Comparison of ENCODE assay signal across 36 cellular contexts in the genomic region with DNA sequence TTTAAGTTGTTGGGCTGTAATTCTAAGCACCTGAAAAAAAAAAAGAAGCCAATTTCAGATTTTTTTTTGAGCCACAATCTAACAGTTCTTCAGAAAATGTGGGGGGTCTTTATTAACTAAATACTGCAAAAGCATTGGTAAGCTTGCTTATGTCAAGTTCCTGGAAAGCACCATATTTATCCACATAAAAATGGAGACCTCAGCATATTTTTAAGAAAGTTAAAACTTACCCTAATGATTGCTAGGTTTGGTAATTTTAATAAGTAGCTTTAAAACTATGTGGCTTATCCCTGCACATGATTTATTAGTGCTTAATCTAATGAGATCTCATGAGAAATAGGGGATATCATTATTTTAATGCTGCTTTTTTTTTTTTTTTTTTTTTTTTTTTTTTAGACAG.
DNase-seq lines count a peak whose midpoint lies in the region; ATAC-seq, FAIRE-seq and TF ChIP-seq lines count a peak whose summit lies in the region.
"Had no signal": no experiment of that assay in that cellular context is flagged by ENCODE, and none has a peak within 500 bp of the region (broad histone marks: within the 10 kb centered on the region; RNA-seq: fewer than 3 reads in every experiment).

No MANE protein-coding gene starts in this region.

- no peaks in the 10 kb centered on the region for H3K27me3 Mint-ChIP-seq in stimulated activated memory B cell treated with anti-CD40 and anti-IgM and Interleukin-4, amounts not matched to agents 10 μg/mL and 1 μg/mL and 100 μg/mL, for 72 hours
- H3K27me3 Mint-ChIP-seq: CD4-positive, alpha-beta T cell had no signal

- no peaks in the 10 kb centered on the region for H3K9me1 ChIP-seq in IMR-90 (ENCODE audit: insufficient read depth, low read length)
- H3K9me1 ChIP-seq in K562 (ENCODE audit: control insufficient read depth, insufficient read depth, low read length), result no peaks in the 10 kb centered on the region

- H3K14ac ChIP-seq in IMR-90 (replicated peaks; ENCODE audit: low read depth, low read length), result no peak overlapping the region

- H3K56ac ChIP-seq in IMR-90 (ENCODE audit: extremely low read depth, insufficient read depth, low read length), result no peak overlapping the region

- H3K4me1 Mint-ChIP-seq in stimulated activated memory B cell treated with anti-CD40 and anti-IgM and Interleukin-4, amounts not matched to agents 10 μg/mL and 1 μg/mL and 100 μg/mL, for 72 hours, result peaks cover 8% of the 10 kb centered on the region

- no peak overlapping the region for H3K9ac ChIP-seq in HepG2 (ENCODE audit: insufficient read depth, low read depth, low read length)
- H3K9ac ChIP-seq in IMR-90 (ENCODE audit: low read depth, low read length), result no peak overlapping the region
- H3K9ac ChIP-seq in K562 (ENCODE audit: insufficient read depth in 1 of 2, low read depth in 2 of 2, low read length in 2 of 2), result no peak overlapping the region
- H3K9ac ChIP-seq: BLaER1; BLaER1 treated with 17β-estradiol and CSF1 and Interleukin-3, amounts not matched to agents 10 nM and 100 nM had no signal

- H3K27me3 ChIP-seq in HepG2 (ENCODE audit: control insufficient read depth in 1 of 2, insufficient read depth in 2 of 2, low read length in 2 of 2) (0 out of 5 replicates have a peak, but pooled peaks cover 0 to 3% of the 10 kb centered on the region in 2 experiments), right lobe of liver (no peaks in the 10 kb centered on the region), IMR-90 (ENCODE audit: control insufficient read depth, insufficient read depth, low read length) (no peaks in the 10 kb centered on the region), K562 (ENCODE audit: control insufficient read depth in 2 of 2, insufficient read depth in 2 of 2, low read length in 2 of 2) (peaks cover 4 to 6% of the 10 kb centered on the region in 2 experiments; a peak in 1 of 5 replicates), left ventricle myocardium inferior (ENCODE audit: low read depth) (no peaks in the 10 kb centered on the region)
- H3K27me3 ChIP-seq: BE2C; BLaER1; BLaER1 treated with 17β-estradiol and CSF1 and Interleukin-3, amounts not matched to agents 10 nM and 100 nM had no signal

- H2AFZ ChIP-seq in HepG2 (ENCODE audit: low read length), result no peak overlapping the region
- H2AFZ ChIP-seq in IMR-90 (replicated peaks; ENCODE audit: low read length, poor library complexity), result no peak overlapping the region
- no peak overlapping the region for H2AFZ ChIP-seq in K562 (ENCODE audit: low read depth, low read length)

- no peak for TF ChIP-seq POLR2A in HepG2 (IDR thresholded peaks at IDR 0.05; ENCODE audit: insufficient read depth in 1 of 2, low read depth in 2 of 2, low read length in 2 of 2)
- TF ChIP-seq POLR2A in right lobe of liver (IDR thresholded peaks at IDR 0.05), result no peak
- no peak for TF ChIP-seq POLR2A in A549 (IDR thresholded peaks at IDR 0.05; ENCODE audit: low read length)
- TF ChIP-seq POLR2A in IMR-90 (IDR thresholded peaks at IDR 0.05; ENCODE audit: low read depth, low read length), result no peak
- no peak for TF ChIP-seq POLR2A in K562 (conservative IDR thresholded peaks at IDR 0.05)

- no peaks in the 10 kb centered on the region for H3K36me3 Mint-ChIP-seq in stimulated activated memory B cell treated with anti-CD40 and anti-IgM and Interleukin-4, amounts not matched to agents 10 μg/mL and 1 μg/mL and 100 μg/mL, for 72 hours
- H3K36me3 Mint-ChIP-seq: CD14-positive monocyte; CD4-positive, alpha-beta memory T cell; CD4-positive, CD25-positive, alpha-beta regulatory T cell; CD8-positive, alpha-beta memory T cell; CD8-positive, alpha-beta T cell had no signal

- no peak overlapping the region for H4K8ac ChIP-seq in IMR-90 (ENCODE audit: low read depth in 2 of 2, low read length in 2 of 2)

- H3K79me1 ChIP-seq in IMR-90 (ENCODE audit: low read depth in 1 of 2, low read length in 2 of 2), result no peaks in the 10 kb centered on the region

- CTCF ChIA-PET in HepG2 (lab: Yijun Ruan, JAX; ENCODE audit: low intra/inter-chr PET ratio, low total read pairs) (no interaction called here), A549 (lab: Yijun Ruan, JAX) (interaction anchor here (2.2 kb wide), 1 partner anchor 16 kb away, joined by 6 read pairs; no protein-coding TSS in a partner anchor), IMR-90 (lab: Yijun Ruan, JAX) (interaction anchor here (2.4 kb wide), 1 partner anchor 42 kb away, joined by 8 read pairs; no protein-coding TSS in a partner anchor), K562 (lab: Yijun Ruan, JAX; ENCODE audit: low intra/inter-chr PET ratio) (no interaction called here)

- no peak overlapping the region for H3K4ac ChIP-seq in IMR-90 (ENCODE audit: low read depth, low read length)

- no peak overlapping the region for H2AK9ac ChIP-seq in IMR-90 (replicated peaks; ENCODE audit: low read depth, low read length, poor library complexity)

- DNase-seq in HepG2 (ENCODE audit: low spot score) (no peak), right lobe of liver (no peak), A549 (ENCODE audit: low read depth in 1 of 2, low spot score in 1 of 2) (no peak), IMR-90 (no peak), K562 (ENCODE audit: extremely low read depth in 1 of 4, low spot score in 3 of 4) (no peak), left ventricle myocardium inferior (no peak)
- DNase-seq in stimulated activated CD4-positive, alpha-beta T cell treated with anti-CD3 and anti-CD28 coated beads, Interleukin-15, amount 100 ng/mL, for 24 hours, result no peak
- DNase-seq: 8988T; ACHN; AML-193; BE2C; C1 segment of cervical spinal cord; Caco-2; Calu3; CD4-positive, alpha-beta memory T cell; CD4-positive, alpha-beta T cell; CD4-positive, CD25-positive, alpha-beta regulatory T cell; CD8-positive, alpha-beta memory T cell; CD8-positive, alpha-beta T cell; COR-L47; DMS 273 treated with DMSO at 0.1 percent for 48 hours; DMS153; DMS53; DMS79; DMS79 treated with DMSO at 0.1 percent for 48 hours; DND-41; EL had no signal

- H3K9me3 ChIP-seq in HepG2 (ENCODE audit: low read length) (no peaks in the 10 kb centered on the region), right lobe of liver (no peaks in the 10 kb centered on the region), A549 (no peaks in the 10 kb centered on the region), IMR-90 (ENCODE audit: control insufficient read depth, insufficient read depth, low read length) (no peaks in the 10 kb centered on the region), K562 (replicated peaks; ENCODE audit: control insufficient read depth, insufficient read depth, low read depth, low read length) (no peaks in the 10 kb centered on the region), left ventricle myocardium inferior (replicated peaks) (no peaks in the 10 kb centered on the region)
- H3K9me3 ChIP-seq: BE2C, Caco-2 had no signal

- H3K27ac Mint-ChIP-seq in stimulated activated memory B cell treated with anti-CD40 and anti-IgM and Interleukin-4, amounts not matched to agents 10 μg/mL and 1 μg/mL and 100 μg/mL, for 72 hours, result no peak overlapping the region
- H3K27ac Mint-ChIP-seq: B cell; CD14-positive monocyte; CD4-positive, alpha-beta memory T cell; CD4-positive, alpha-beta T cell; CD4-positive, CD25-positive, alpha-beta regulatory T cell; CD8-positive, alpha-beta T cell had no signal

- no peak overlapping the region for H2BK120ac ChIP-seq in IMR-90 (ENCODE audit: low read depth, low read length)

- TF ChIP-seq RAD21 in HepG2 (CRISPR knock-in tag; IDR thresholded peaks at IDR 0.05) (no peak), A549 (conservative IDR thresholded peaks at IDR 0.05 in 1 of 2, IDR thresholded peaks at IDR 0.05 in 1 of 2) (no peak), IMR-90 (IDR thresholded peaks at IDR 0.05; ENCODE audit: low read length) (no peak), K562 (CRISPR knock-in tag; conservative IDR thresholded peaks at IDR 0.05 in 1 of 2, IDR thresholded peaks at IDR 0.05 in 1 of 2) (no peak)

- TF ChIP-seq EP300 in HepG2 (IDR thresholded peaks at IDR 0.05; ENCODE audit: low read depth in 2 of 2, low read length in 2 of 2) (no peak), HepG2 (CRISPR knock-in tag; IDR thresholded peaks at IDR 0.05; ENCODE audit: borderline replicate concordance) (no peak), A549 (IDR thresholded peaks at IDR 0.05) (no peak), K562 (IDR thresholded peaks at IDR 0.05; ENCODE audit: low read length) (no peak)

- H2BK20ac ChIP-seq in IMR-90 (ENCODE audit: low read depth, low read length), result no peak overlapping the region

- no peak overlapping the region for H4K5ac ChIP-seq in IMR-90 (ENCODE audit: low read depth, low read length)

- no peak overlapping the region for H3K4me3 Mint-ChIP-seq in stimulated activated memory B cell treated with anti-CD40 and anti-IgM and Interleukin-4, amounts not matched to agents 10 μg/mL and 1 μg/mL and 100 μg/mL, for 72 hours
- H3K4me3 Mint-ChIP-seq: B cell; CD14-positive monocyte; CD4-positive, alpha-beta memory T cell; CD4-positive, alpha-beta T cell; CD4-positive, CD25-positive, alpha-beta regulatory T cell; CD8-positive, alpha-beta memory T cell; CD8-positive, alpha-beta T cell had no signal

- ATAC-seq in HepG2 (no peak), right lobe of liver (no peak), A549 (no peak), IMR-90 (ENCODE audit: low read depth) (no peak), K562 (no peak)
- ATAC-seq in stimulated activated memory B cell treated with anti-CD40 and anti-IgM and Interleukin-4, amounts not matched to agents 10 μg/mL and 1 μg/mL and 100 μg/mL, for 72 hours, result no peak
- ATAC-seq: CD8-positive, alpha-beta T cell had no signal

- H2BK5ac ChIP-seq in IMR-90 (ENCODE audit: low read depth, low read length, poor library complexity, severe bottlenecking), result no peak overlapping the region

- POLR2A ChIA-PET in HepG2 (lab: Yijun Ruan, JAX) (no interaction called here), A549 (lab: Yijun Ruan, JAX) (no interaction called here), IMR-90 (lab: Charles Lee; ENCODE audit: unreplicated experiment) (no interaction called here), K562 (lab: Yijun Ruan, JAX) (no interaction called here)

- H3K9me3 Mint-ChIP-seq in stimulated activated memory B cell treated with anti-CD40 and anti-IgM and Interleukin-4, amounts not matched to agents 10 μg/mL and 1 μg/mL and 100 μg/mL, for 72 hours, result no peaks in the 10 kb centered on the region
- H3K9me3 Mint-ChIP-seq: CD4-positive, alpha-beta memory T cell; CD4-positive, alpha-beta T cell; CD4-positive, CD25-positive, alpha-beta regulatory T cell; CD8-positive, alpha-beta memory T cell; CD8-positive, alpha-beta T cell had no signal

- BruUV-seq in HepG2 (replicated peaks; lab: Mats Ljungman, UMichigan) (no TSS peak), IMR-90 (replicated peaks; lab: Mats Ljungman, UMichigan) (no TSS peak), K562 (replicated peaks; lab: Mats Ljungman, UMichigan) (no TSS peak)

- no peak for TF ChIP-seq CTCF in HepG2 (CRISPR knock-in tag; IDR thresholded peaks at IDR 0.05)
- no peak for TF ChIP-seq CTCF in right lobe of liver (IDR thresholded peaks at IDR 0.05)
- no peak for TF ChIP-seq CTCF in A549 (IDR thresholded peaks at IDR 0.05)
- TF ChIP-seq CTCF in IMR-90 (conservative IDR thresholded peaks at IDR 0.05; ENCODE audit: low read depth, low read length), result no peak
- TF ChIP-seq CTCF in K562 (IDR thresholded peaks at IDR 0.05 in 2 of 3, conservative IDR thresholded peaks at IDR 0.05 in 1 of 3; ENCODE audit: insufficient read depth in 2 of 3, low read depth in 1 of 3, low read length in 3 of 3), result no peak
- no peak for TF ChIP-seq CTCF in left ventricle myocardium inferior (IDR thresholded peaks at IDR 0.05; ENCODE audit: borderline replicate concordance)

- no peaks in the 10 kb centered on the region for H3K36me3 ChIP-seq in HepG2 (replicated peaks in 1 of 2; ENCODE audit: control insufficient read depth in 1 of 2, insufficient read depth in 2 of 2, low read length in 2 of 2)
- no peaks in the 10 kb centered on the region for H3K36me3 ChIP-seq in right lobe of liver
- no peaks in the 10 kb centered on the region for H3K36me3 ChIP-seq in IMR-90 (ENCODE audit: control insufficient read depth, insufficient read depth, low read length)
- H3K36me3 ChIP-seq in K562 (ENCODE audit: control insufficient read depth, insufficient read depth, low read length), result no peaks in the 10 kb centered on the region
- no peaks in the 10 kb centered on the region for H3K36me3 ChIP-seq in left ventricle myocardium inferior
- H3K36me3 ChIP-seq: BE2C; BLaER1; BLaER1 treated with 17β-estradiol and CSF1 and Interleukin-3, amounts not matched to agents 10 nM and 100 nM had no signal

- intact Hi-C loops in HepG2 (cut with micrococcal nuclease; ENCODE audit: unreplicated experiment) (no loop called here), right lobe of liver (cut with DNase I) (no loop called here), IMR-90 (cut with micrococcal nuclease) (loop anchor here (5.0 kb wide), 1 partner anchor 873 kb away; no protein-coding TSS in a partner anchor), K562 (cut with micrococcal nuclease) (loop anchor here (5.0 to 10.0 kb wide), 2 partner anchors 155 to 793 kb away; a partner anchor contains a TSS), left ventricle myocardium inferior (cut with micrococcal nuclease) (no loop called here)

- H2AK5ac ChIP-seq in IMR-90 (ENCODE audit: low read depth, low read length), result no peak overlapping the region

- H3K4me3 ChIP-seq in HepG2 (replicated peaks in 1 of 3; ENCODE audit: insufficient read depth in 1 of 3, low read depth in 2 of 3, low read length in 3 of 3) (no peak overlapping the region), right lobe of liver (no peak overlapping the region), A549 (no peak overlapping the region), IMR-90 (ENCODE audit: insufficient read depth, low read depth, low read length) (no peak overlapping the region), K562 (no peak overlapping the region), left ventricle myocardium inferior (no peak overlapping the region)
- H3K4me3 ChIP-seq: BLaER1; BLaER1 treated with 17β-estradiol and CSF1 and Interleukin-3, amounts not matched to agents 10 nM and 100 nM had no signal

- no peak overlapping the region for H3K18ac ChIP-seq in IMR-90 (ENCODE audit: low read depth, low read length)

- peaks cover 19% of the 10 kb centered on the region for H3K4me1 ChIP-seq in HepG2 (ENCODE audit: insufficient read depth, low read length)
- no peaks in the 10 kb centered on the region for H3K4me1 ChIP-seq in right lobe of liver
- no peaks in the 10 kb centered on the region for H3K4me1 ChIP-seq in A549
- peaks cover 4% of the 10 kb centered on the region for H3K4me1 ChIP-seq in IMR-90 (ENCODE audit: control insufficient read depth, insufficient read depth, low read length)
- no peaks in the 10 kb centered on the region for H3K4me1 ChIP-seq in K562 (replicated peaks in 1 of 2; ENCODE audit: control insufficient read depth in 2 of 2, insufficient read depth in 2 of 2, low read length in 2 of 2)
- H3K4me1 ChIP-seq in left ventricle myocardium inferior, result no peaks in the 10 kb centered on the region
- H3K4me1 ChIP-seq: BE2C, BLaER1, Caco-2 had no signal

- no peak overlapping the region for H2BK15ac ChIP-seq in IMR-90 (ENCODE audit: low read depth, low read length)

- in situ Hi-C loops in HepG2 (cut with HindIII; ENCODE audit: extremely low pct_ligation_motif_present, low pct_unique_long_range_greater_than_20kb) (loop anchor here (25.0 kb wide), 1 partner anchor 778 kb away; no protein-coding TSS in a partner anchor), IMR-90 (cut with MboI; ENCODE audit: low sequenced_read_pairs) (loop anchor here (25.0 kb wide), 1 partner anchor 803 kb away; a partner anchor contains a TSS), K562 (cut with MboI) (no loop called here)

- dilution Hi-C loops in IMR-90 (cut with HindIII; ENCODE audit: low sequenced_read_pairs, unreplicated experiment), result no loop called here

- H4K20me1 ChIP-seq in HepG2 (ENCODE audit: insufficient read depth, low read length) (no peaks in the 10 kb centered on the region), IMR-90 (ENCODE audit: insufficient read depth, low read length) (no peaks in the 10 kb centered on the region), K562 (replicated peaks; ENCODE audit: control insufficient read depth, insufficient read depth, low read length) (no peaks in the 10 kb centered on the region)
- H4K20me1 ChIP-seq: BLaER1; BLaER1 treated with 17β-estradiol and CSF1 and Interleukin-3, amounts not matched to agents 10 nM and 100 nM had no signal

- no peak overlapping the region for H3K27ac ChIP-seq in HepG2 (ENCODE audit: extremely low read length, insufficient read depth, low read length)
- H3K27ac ChIP-seq in right lobe of liver, result no peak overlapping the region
- H3K27ac ChIP-seq in A549, result no peak overlapping the region
- H3K27ac ChIP-seq in IMR-90 (ENCODE audit: insufficient read depth, low read length), result no peak overlapping the region
- no peak overlapping the region for H3K27ac ChIP-seq in K562 (ENCODE audit: extremely low read depth, low read depth, low read length)
- H3K27ac ChIP-seq in left ventricle myocardium inferior (replicated peaks), result no peak overlapping the region
- H3K27ac ChIP-seq: 22Rv1; BLaER1; BLaER1 treated with 17β-estradiol and CSF1 and Interleukin-3, amounts not matched to agents 10 nM and 100 nM; C4-2B had no signal

- H3K4me2 ChIP-seq in HepG2 (ENCODE audit: low read depth, low read length) (no peak overlapping the region), A549 (no peak overlapping the region), IMR-90 (ENCODE audit: low read depth, low read length) (no peak overlapping the region), K562 (ENCODE audit: insufficient read depth, low read length) (no peak overlapping the region)
- H3K4me2 ChIP-seq: BLaER1; BLaER1 treated with 17β-estradiol and CSF1 and Interleukin-3, amounts not matched to agents 10 nM and 100 nM had no signal

- H3K79me2 ChIP-seq in HepG2 (ENCODE audit: insufficient read depth, low read length) (no peaks in the 10 kb centered on the region), K562 (ENCODE audit: control insufficient read depth, insufficient read depth, low read length) (no peaks in the 10 kb centered on the region)

- H3K23ac ChIP-seq in IMR-90 (ENCODE audit: low read depth, low read length), result no peak overlapping the region

- FAIRE-seq in HepG2 (lab: Jason Lieb, UNC) (no peak), A549 (lab: Jason Lieb, UNC) (no peak), K562 (lab: Jason Lieb, UNC) (no peak)
- FAIRE-seq: A204.1, D721Med had no signal

- no peak overlapping the region for H4K91ac ChIP-seq in IMR-90 (ENCODE audit: insufficient read depth, low read depth, low read length)

Comparison
In these comparisons a context has a peak if more than half of its experiments do, and no peak if none do; other contexts are left out.
1. CTCF ChIA-PET loops: an anchor here in A549 (2.2 kb wide) and IMR-90 (2.4 kb wide); none called in HepG2 and K562.
2. intact Hi-C loops: an anchor here in IMR-90 (5.0 kb wide) and K562 (5.0 to 10.0 kb wide); none called in HepG2, right lobe of liver and left ventricle myocardium inferior.